Comparison of ENCODE assay signal across 7 cellular contexts in genomic region chr13:97256343-97256783, GRCh38. TPM values are rescaled to one million over a fixed set of nuclear protein-coding genes. Genes with fewer than 3 reads are reported as not detected.
DNase-seq lines count a peak whose midpoint lies in the region; ATAC-seq lines count a peak whose summit lies in the region.

No MANE protein-coding gene starts in this region.

- intact Hi-C loops in activated T-helper 1 cell treated with anti-CD3 and anti-CD28 coated beads, Interleukin-12 subunit alpha, Interleukin-12 subunit beta, Interleukin-2, Interleukin-4 antibody, amounts not matched to agents 30 ng/mL and 10 ng/mL and 1 ng/mL, durations not matched to agents 14 hours and 24 hours and 36 hours (cut with micrococcal nuclease): loop anchor here (1.0 to 5.0 kb wide), 3 partner anchors 30 to 114 kb away; partner anchors contain the start of gene MBNL2
- intact Hi-C loops in left cardiac atrium (cut with DNase I): no loop called here

- ATAC-seq in left cardiac atrium: peak; percentile 41 to 72
- ATAC-seq in stimulated activated naive CD8-positive, alpha-beta T cell treated with anti-CD3 and anti-CD28 coated beads, Interleukin-15, amount 100 ng/mL, for 72 hours: peak; percentile 41
- no peak for ATAC-seq in HG02884 (IDR thresholded peaks at IDR 0.05; ENCODE audit: unreplicated experiment)

- peaks cover 11% of the 10 kb centered on the region for H3K9me3 Mint-ChIP-seq in activated T-helper 1 cell treated with anti-CD3 and anti-CD28 coated beads, Interleukin-12 subunit alpha, Interleukin-12 subunit beta, Interleukin-2, Interleukin-4 antibody, amounts not matched to agents 30 ng/mL and 10 ng/mL and 1 ng/mL, durations not matched to agents 14 hours and 24 hours and 36 hours
- H3K9me3 Mint-ChIP-seq in stimulated activated naive CD8-positive, alpha-beta T cell treated with anti-CD3 and anti-CD28 coated beads, Interleukin-15, amount 100 ng/mL, for 72 hours: no peaks in the 10 kb centered on the region

- H3K4me3 Mint-ChIP-seq in activated T-helper 1 cell treated with anti-CD3 and anti-CD28 coated beads, Interleukin-12 subunit alpha, Interleukin-12 subunit beta, Interleukin-2, Interleukin-4 antibody, amounts not matched to agents 30 ng/mL and 10 ng/mL and 1 ng/mL, durations not matched to agents 14 hours and 24 hours and 36 hours: no peak overlapping the region
- H3K4me3 Mint-ChIP-seq in stimulated activated naive CD8-positive, alpha-beta T cell treated with anti-CD3 and anti-CD28 coated beads, Interleukin-15, amount 100 ng/mL, for 72 hours: peak overlapping the region; percentile 13 to 24

- peak; percentile 23 for DNase-seq in HPDE6-E6E7 (ENCODE audit: extremely low spot score)
- DNase-seq in activated T-helper 1 cell treated with anti-CD3 and anti-CD28 coated beads, Interleukin-12 subunit alpha, Interleukin-12 subunit beta, Interleukin-2, Interleukin-4 antibody, amounts not matched to agents 30 ng/mL and 10 ng/mL and 1 ng/mL, durations not matched to agents 14 hours and 24 hours and 36 hours (ENCODE audit: low spot score): no peak
- DNase-seq in left cardiac atrium: no peak
- DNase-seq in stimulated activated naive CD8-positive, alpha-beta T cell treated with anti-CD3 and anti-CD28 coated beads, Interleukin-15, amount 100 ng/mL, for 72 hours: no peak
- DNase-seq in HuH-7 (ENCODE audit: low spot score): no peak
- DNase-seq in ureter (ENCODE audit: low spot score): no peak

- H3K27me3 Mint-ChIP-seq in activated T-helper 1 cell treated with anti-CD3 and anti-CD28 coated beads, Interleukin-12 subunit alpha, Interleukin-12 subunit beta, Interleukin-2, Interleukin-4 antibody, amounts not matched to agents 30 ng/mL and 10 ng/mL and 1 ng/mL, durations not matched to agents 14 hours and 24 hours and 36 hours (ENCODE audit: insufficient read depth): no peaks in the 10 kb centered on the region
- no peaks in the 10 kb centered on the region for H3K27me3 Mint-ChIP-seq in stimulated activated naive CD8-positive, alpha-beta T cell treated with anti-CD3 and anti-CD28 coated beads, Interleukin-15, amount 100 ng/mL, for 72 hours

- H3K4me1 Mint-ChIP-seq in activated T-helper 1 cell treated with anti-CD3 and anti-CD28 coated beads, Interleukin-12 subunit alpha, Interleukin-12 subunit beta, Interleukin-2, Interleukin-4 antibody, amounts not matched to agents 30 ng/mL and 10 ng/mL and 1 ng/mL, durations not matched to agents 14 hours and 24 hours and 36 hours (ENCODE audit: low read depth): peaks cover 69% of the 10 kb centered on the region
- H3K4me1 Mint-ChIP-seq in stimulated activated naive CD8-positive, alpha-beta T cell treated with anti-CD3 and anti-CD28 coated beads, Interleukin-15, amount 100 ng/mL, for 72 hours: peaks cover 68% of the 10 kb centered on the region

- peaks cover 15% of the 10 kb centered on the region for H3K36me3 Mint-ChIP-seq in activated T-helper 1 cell treated with anti-CD3 and anti-CD28 coated beads, Interleukin-12 subunit alpha, Interleukin-12 subunit beta, Interleukin-2, Interleukin-4 antibody, amounts not matched to agents 30 ng/mL and 10 ng/mL and 1 ng/mL, durations not matched to agents 14 hours and 24 hours and 36 hours (ENCODE audit: low read depth)

- peak overlapping the region; percentile 87 for H3K27ac Mint-ChIP-seq in activated T-helper 1 cell treated with anti-CD3 and anti-CD28 coated beads, Interleukin-12 subunit alpha, Interleukin-12 subunit beta, Interleukin-2, Interleukin-4 antibody, amounts not matched to agents 30 ng/mL and 10 ng/mL and 1 ng/mL, durations not matched to agents 14 hours and 24 hours and 36 hours
- peak overlapping the region in 1 of 2 donors; percentile 69 for H3K27ac Mint-ChIP-seq in stimulated activated naive CD8-positive, alpha-beta T cell treated with anti-CD3 and anti-CD28 coated beads, Interleukin-15, amount 100 ng/mL, for 72 hours

RNA-seq across cellular contexts. Expression of gene MBNL2, which starts 34.2 kb away (rescaled TPM):
- total RNA-seq in activated T-helper 1 cell treated with anti-CD3 and anti-CD28 coated beads, Interleukin-12 subunit alpha, Interleukin-12 subunit beta, Interleukin-2, Interleukin-4 antibody, amounts not matched to agents 30 ng/mL and 10 ng/mL and 1 ng/mL, durations not matched to agents 14 hours and 24 hours and 36 hours: 20.7 and 24.2 TPM in 2 replicates
- 10 to 100 TPM; 52.0 to 60.3 TPM for total RNA-seq in left cardiac atrium
- total RNA-seq in ureter: 89.0 TPM
